Comparison of ENCODE assay signal across 8 cellular contexts in genomic region chr3:195543642-195544536, GRCh38. TPM values are rescaled to one million over a fixed set of nuclear protein-coding genes. Genes with fewer than 3 reads are reported as not detected.
DNase-seq lines count a peak whose midpoint lies in the region; ATAC-seq and TF ChIP-seq lines count a peak whose summit lies in the region.

No MANE protein-coding gene starts in this region.

- peak overlapping the region; percentile 87 to 95 (median 92) for H3K27ac Mint-ChIP-seq in immature natural killer cell

- H3K9me3 ChIP-seq in ascending aorta: no peaks in the 10 kb centered on the region

- H3K4me1 Mint-ChIP-seq in immature natural killer cell: peaks cover 85 to 93% of the 10 kb centered on the region in 2 donors

- peak overlapping the region; percentile 78 to 83 for H3K4me3 ChIP-seq in ascending aorta

- H3K36me3 ChIP-seq in ascending aorta: no peaks in the 10 kb centered on the region

- no peaks in the 10 kb centered on the region for H3K9me3 Mint-ChIP-seq in immature natural killer cell

- H3K27me3 ChIP-seq in ascending aorta: no peaks in the 10 kb centered on the region

- H3K4me3 Mint-ChIP-seq in immature natural killer cell: peak overlapping the region; percentile 89 to 93 (median 92)

- intact Hi-C loops in ascending aorta (cut with DNase I): loop anchor here (1.0 to 10.0 kb wide), 6 partner anchors 101 to 1469 kb away; partner anchors contain the start of genes ACAP2, LSG1, RNF168 and XXYLT1

- peak; percentile 10 for ATAC-seq in HG03442 (IDR thresholded peaks at IDR 0.05; ENCODE audit: unreplicated experiment)
- no peak for ATAC-seq in stimulated activated naive CD8-positive, alpha-beta T cell treated with anti-CD3 and anti-CD28 coated beads, Interleukin-15, Interleukin-2, amounts not matched to agents 100 U/mL and 50 U/mL, for 24 hours
- ATAC-seq in HG02759 (IDR thresholded peaks at IDR 0.05; ENCODE audit: unreplicated experiment): no peak

- no peaks in the 10 kb centered on the region for H3K36me3 Mint-ChIP-seq in immature natural killer cell

- no peak for TF ChIP-seq CTCF in ascending aorta (IDR thresholded peaks at IDR 0.05)

- H3K4me1 ChIP-seq in ascending aorta: peaks cover 21 to 38% of the 10 kb centered on the region in 2 donors

- peak overlapping the region; percentile 87 to 93 for H3K27ac ChIP-seq in ascending aorta

- H3K27me3 Mint-ChIP-seq in immature natural killer cell (ENCODE audit: low read depth in 3 of 3): peaks cover 0 to 5% (median 4%) of the 10 kb centered on the region in 3 donors

- DNase-seq in ELF-1 (ENCODE audit: low read depth, low spot score) (peak; percentile 73), ascending aorta (ENCODE audit: low spot score in 2 of 2) (peak in 1 of 2 donors; percentile 70), immature natural killer cell (no peak), NCI-H2196 treated with DMSO at 0.1 percent for 48 hours (lab: John Stamatoyannopoulos, UW; ENCODE audit: unreplicated experiment) (no peak)
- DNase-seq in stimulated activated naive CD8-positive, alpha-beta T cell treated with anti-CD3 and anti-CD28 coated beads, Interleukin-15, Interleukin-2, amounts not matched to agents 100 U/mL and 50 U/mL, for 24 hours: peak; percentile 28
- DNase-seq in stimulated activated CD4-positive, alpha-beta T cell treated with anti-CD3 and anti-CD28 coated beads, Interleukin-4, amount 100 ng/mL, for 24 hours: no peak

RNA-seq across cellular contexts. Expression of gene PPP1R2, which starts 0.8 kb away (rescaled TPM):
- total RNA-seq in ascending aorta: 62.3 TPM
- polyA plus RNA-seq in immature natural killer cell: 100 to 1,000 TPM; 118 to 123 (median 120) TPM

RNA-seq across cellular contexts. Expression of gene APOD, which starts 39.9 kb away (rescaled TPM):
- 236 TPM for total RNA-seq in ascending aorta
- not detected for polyA plus RNA-seq in immature natural killer cell

Comparison
In these comparisons a context has a peak if more than half of its experiments do, and no peak if none do; other contexts are left out.
1. DNase-seq: peak in ELF-1 (single experiment) and stimulated activated naive CD8-positive, alpha-beta T cell treated with anti-CD3 and anti-CD28 coated beads, Interleukin-15, Interleukin-2, amounts not matched to agents 100 U/mL and 50 U/mL, for 24 hours (single experiment); none in immature natural killer cell (0 of 3), NCI-H2196 treated with DMSO at 0.1 percent for 48 hours (single experiment) and stimulated activated CD4-positive, alpha-beta T cell treated with anti-CD3 and anti-CD28 coated beads, Interleukin-4, amount 100 ng/mL, for 24 hours (single experiment).